ENCODE assay signal across 8 cellular contexts in the genomic region with DNA sequence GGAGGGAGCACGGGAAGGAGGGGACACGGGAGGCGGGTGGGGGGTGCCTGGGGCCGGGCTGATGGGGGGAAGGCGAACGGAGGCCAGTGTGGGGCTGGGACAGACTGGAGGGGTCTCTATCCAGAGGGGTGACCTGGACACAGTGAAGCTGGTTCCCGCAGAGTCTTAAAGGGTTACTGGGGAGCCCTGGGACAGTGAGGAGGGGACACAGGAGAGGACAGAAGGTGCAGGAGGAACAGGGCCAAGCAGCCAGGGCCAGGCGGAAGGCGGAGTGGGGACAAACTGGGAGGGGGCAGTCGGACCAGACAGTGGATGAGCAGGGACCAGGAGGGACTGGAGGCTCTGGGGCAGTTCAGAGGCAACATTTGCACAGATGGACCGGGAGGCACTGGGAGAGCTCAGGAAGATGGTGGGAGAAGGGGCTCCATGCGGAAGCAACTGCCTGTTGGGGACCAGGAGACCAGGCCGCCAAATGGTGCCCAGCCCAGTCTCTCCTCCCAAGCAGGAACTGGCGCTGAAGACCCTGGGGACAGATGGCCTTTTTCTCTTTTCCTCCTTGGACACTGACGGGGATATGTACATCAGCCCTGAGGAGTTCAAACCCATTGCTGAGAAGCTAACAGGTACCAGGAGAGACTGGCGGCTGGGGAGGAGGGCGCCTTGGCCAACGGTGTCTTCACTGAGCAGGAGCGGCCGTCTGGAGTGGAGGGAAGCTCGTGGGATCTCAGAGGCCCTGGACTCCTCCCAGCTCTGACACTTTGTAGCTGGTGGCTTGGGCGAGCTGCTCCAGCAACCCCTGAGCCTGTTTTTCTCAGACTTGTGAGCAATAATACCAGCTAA. TPM values are rescaled to one million over a fixed set of nuclear protein-coding genes. Genes with fewer than 3 reads are reported as not detected.
A peak's percentile ranks its signal among the peaks of the same experiment; 100 is the strongest.
DNase-seq lines count a peak whose midpoint lies in the region; ATAC-seq and TF ChIP-seq lines count a peak whose summit lies in the region.

No MANE protein-coding gene starts in this region.

- H3K9me3 ChIP-seq in WERI-Rb-1 (ENCODE audit: severe bottlenecking): no peaks in the 10 kb centered on the region
- H3K9me3 ChIP-seq in heart left ventricle: no peaks in the 10 kb centered on the region
- no peaks in the 10 kb centered on the region for H3K9me3 ChIP-seq in gastrocnemius medialis

- WGBS in heart left ventricle, 4 donors: 27 to 39% (median 30%) methylated on average over 20 to 22 of the region's 22 CpGs

- H3K4me1 ChIP-seq in heart left ventricle (peaks cover 9 to 72% (median 65%) of the 10 kb centered on the region in 12 donors), gastrocnemius medialis (peaks cover 71 to 74% of the 10 kb centered on the region in 2 donors)

- intact Hi-C loops in heart left ventricle (cut with DNase I) (loop anchor here in 2 of 10 donors (10.0 kb wide), 2 partner anchors 296 to 376 kb away; a partner anchor contains a TSS), gastrocnemius medialis (cut with DNase I; ENCODE audit: low total_unique reads) (loop anchor here (5.0 to 10.0 kb wide), 3 partner anchors 258 to 566 kb away; a partner anchor contains a TSS)

- in situ Hi-C loops in gastrocnemius medialis (cut with MboI; ENCODE audit: low sequenced_read_pairs in 4 of 4): loop anchor here in 1 of 4 donors (5.0 to 10.0 kb wide), 2 partner anchors 56 to 188 kb away; no protein-coding TSS in a partner anchor

- TF ChIP-seq CTCF in GM12875 (IDR thresholded peaks at IDR 0.05; ENCODE audit: borderline replicate concordance, insufficient read depth, low read depth, low read length) (no peak), WERI-Rb-1 (IDR thresholded peaks at IDR 0.05; ENCODE audit: low read depth, low read length) (no peak), heart left ventricle (IDR thresholded peaks at IDR 0.05) (no peak), gastrocnemius medialis (IDR thresholded peaks at IDR 0.05 in 4 of 5, conservative IDR thresholded peaks at IDR 0.05 in 1 of 5) (no peak)

- peak in 3 of 4 donors; percentile 3 to 8 (median 6) for ATAC-seq in heart left ventricle
- peak; percentile 5 for ATAC-seq in gastrocnemius medialis
- no peak for ATAC-seq in GM21528 (IDR thresholded peaks at IDR 0.05; ENCODE audit: low FRiP score, unreplicated experiment)
- ATAC-seq in HG03196 (IDR thresholded peaks at IDR 0.05; ENCODE audit: unreplicated experiment): no peak

- H3K27ac ChIP-seq in WERI-Rb-1: no peak overlapping the region
- peak overlapping the region; percentile 54 to 82 (median 76) for H3K27ac ChIP-seq in heart left ventricle
- H3K27ac ChIP-seq in gastrocnemius medialis: peak overlapping the region; percentile 80 to 82 (median 80)

- DNase-seq in WERI-Rb-1: peak; percentile 43
- DNase-seq in heart left ventricle: peak in 2 of 5 donors; percentile 53 to 68
- DNase-seq in gastrocnemius medialis: peak in 1 of 2 donors; percentile 38
- DNase-seq in foreskin melanocyte: no peak
- no peak for DNase-seq in NCI-H187 (lab: John Stamatoyannopoulos, UW)

- H3K27me3 ChIP-seq in WERI-Rb-1 (ENCODE audit: insufficient read depth, low read depth, severe bottlenecking) (no peaks in the 10 kb centered on the region), heart left ventricle (no peaks in the 10 kb centered on the region), gastrocnemius medialis (no peaks in the 10 kb centered on the region)

- peak overlapping the region; percentile 23 for H3K4me3 ChIP-seq in GM12875 (ENCODE audit: low read depth, low read length)
- H3K4me3 ChIP-seq in WERI-Rb-1 (ENCODE audit: low read depth, low read length): peak overlapping the region; percentile 51
- peak overlapping the region; percentile 37 to 79 (median 66) for H3K4me3 ChIP-seq in heart left ventricle
- peak overlapping the region; percentile 66 to 75 (median 72) for H3K4me3 ChIP-seq in gastrocnemius medialis

- peaks cover 6% of the 10 kb centered on the region; the same call in 1 of the 2 replicates for H3K36me3 ChIP-seq in WERI-Rb-1
- peaks cover 0 to 13% (median 0%) of the 10 kb centered on the region in 9 donors for H3K36me3 ChIP-seq in heart left ventricle
- H3K36me3 ChIP-seq in gastrocnemius medialis: no peaks in the 10 kb centered on the region

- TF ChIP-seq POLR2A in heart left ventricle (IDR thresholded peaks at IDR 0.05): no peak
- TF ChIP-seq POLR2A in gastrocnemius medialis (IDR thresholded peaks at IDR 0.05): no peak

RNA-seq across cellular contexts. Expression of a gene that starts 0.8 kb away (rescaled TPM):
- total RNA-seq in heart left ventricle (10 to 100 TPM; 39.8 to 92.3 (median 48.5) TPM), gastrocnemius medialis (10 to 100 TPM; 20.0 to 51.0 (median 43.3) TPM)
- 10 to 100 TPM; 28.9 to 53.2 TPM for polyA plus RNA-seq in heart left ventricle

RNA-seq across cellular contexts. Expression of a gene that starts 19.0 kb away (rescaled TPM):
- total RNA-seq in heart left ventricle (100 to 1,000 TPM; 123 to 319 (median 214) TPM), gastrocnemius medialis (100 to 1,000 TPM; 123 to 186 (median 170) TPM)
- polyA plus RNA-seq in heart left ventricle: 100 to 1,000 TPM; 135 to 146 TPM

RNA-seq across cellular contexts. Expression of a gene that starts 58.5 kb away (rescaled TPM):
- total RNA-seq in heart left ventricle: 1 to 10 TPM in 1 of 9 donors, under 1 TPM in 2, not detected in 6; 0.25 to 1.5 (median 0.27) TPM
- under 1 TPM in 1 of 2 donors, not detected in 1; 0.19 TPM for polyA plus RNA-seq in heart left ventricle
- total RNA-seq in gastrocnemius medialis: not detected

Comparison
In these comparisons a context has a peak if more than half of its experiments do, and no peak if none do; other contexts are left out.
1. ATAC-seq: peak in heart left ventricle (3 of 4) and gastrocnemius medialis (2 of 2); none in GM21528 (single experiment) and HG03196 (single experiment).
2. Peak in every context shown above with its lines, with median percentiles within 50 percentile points of each other: H3K4me3 ChIP-seq.